ENCODE assay signal across 20 cellular contexts in the genomic region with DNA sequence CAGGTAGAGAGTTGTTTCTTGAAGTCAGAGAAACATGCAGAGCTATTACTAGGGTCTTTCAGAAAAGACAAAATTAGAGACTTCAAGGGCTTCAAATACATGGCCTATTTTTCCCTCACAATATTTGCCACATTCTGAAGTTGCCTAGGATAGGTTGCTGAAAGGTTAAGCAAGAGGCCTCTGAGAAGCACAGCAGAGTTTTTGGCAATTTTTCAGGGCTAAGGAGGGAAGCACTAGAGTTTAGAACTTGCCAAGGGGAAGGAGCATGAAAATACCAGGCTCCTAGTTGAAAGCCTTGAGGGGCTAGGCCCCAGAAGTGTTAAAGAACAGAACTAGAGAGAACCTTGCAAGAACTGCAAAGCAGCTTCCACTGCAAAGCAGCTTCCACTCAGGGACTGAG.
DNase-seq lines count a peak whose midpoint lies in the region; ATAC-seq and TF ChIP-seq lines count a peak whose summit lies in the region.
"Had no signal": no experiment of that assay in that cellular context is flagged by ENCODE, and none has a peak within 500 bp of the region (broad histone marks: within the 10 kb centered on the region; RNA-seq: fewer than 3 reads in every experiment).

No MANE protein-coding gene starts in this region.

- no peak overlapping the region for H3K4me2 ChIP-seq in Karpas-422 (ENCODE audit: low read depth, low read length, poor library complexity, severe bottlenecking)
- H3K4me2 ChIP-seq: GM23338 had no signal

- H3K27me3 ChIP-seq in left ventricle myocardium inferior (ENCODE audit: low read depth) (no peaks in the 10 kb centered on the region), adipocyte (replicated peaks; ENCODE audit: control insufficient read depth, insufficient read depth, low read length) (no peaks in the 10 kb centered on the region), Karpas-422 (ENCODE audit: low read length) (no peaks in the 10 kb centered on the region)

- H3K9me2 ChIP-seq in Karpas-422 (replicated peaks; ENCODE audit: insufficient read depth, low read length): no peaks in the 10 kb centered on the region

- no peaks in the 10 kb centered on the region for H4K20me1 ChIP-seq in Karpas-422 (ENCODE audit: insufficient read depth, low read depth, low read length)

- peak; percentile 31 for ATAC-seq in Right ventricle myocardium inferior
- ATAC-seq in HG02678 (IDR thresholded peaks at IDR 0.05; ENCODE audit: unreplicated experiment): no peak
- ATAC-seq: GM12878, GM23338, K562 had no signal

- H3K9me3 ChIP-seq in left ventricle myocardium inferior (replicated peaks) (peaks cover 16% of the 10 kb centered on the region), adipocyte (ENCODE audit: control insufficient read depth, low read length) (no peaks in the 10 kb centered on the region), mesodermal cell (ENCODE audit: control insufficient read depth, low read length) (no peaks in the 10 kb centered on the region), Karpas-422 (ENCODE audit: low read length) (no peaks in the 10 kb centered on the region)
- H3K9me3 ChIP-seq: Caco-2 had no signal

- H3K9ac ChIP-seq in adipocyte (ENCODE audit: low read length) (no peak overlapping the region), Karpas-422 (ENCODE audit: low read length) (no peak overlapping the region)

- H2AFZ ChIP-seq in Karpas-422 (ENCODE audit: low read length): no peak overlapping the region
- H2AFZ ChIP-seq: GM23338 had no signal

- DNase-seq in Right ventricle myocardium inferior (ENCODE audit: missing footprints) (no peak), left ventricle myocardium inferior (no peak), adipocyte (ENCODE audit: low read depth) (peak; percentile 34), fibroblast of pulmonary artery (ENCODE audit: low read depth) (peak; percentile 65), Karpas-422 (no peak)
- DNase-seq in activated T-cell treated with anti-CD3 and anti-CD28 coated beads, Interleukin-2, amount 50 U/mL, for 1 hour: no peak
- DNase-seq: 8988T, Caco-2, DMS53, NCI-H1092, NCI-H345, NCI-H526 treated with DMSO at 0.1 percent for 48 hours, OCI-M1, RPMI8226 had no signal

- TF ChIP-seq CTCF in left ventricle myocardium inferior (IDR thresholded peaks at IDR 0.05; ENCODE audit: borderline replicate concordance) (no peak), fibroblast of pulmonary artery (IDR thresholded peaks at IDR 0.05; ENCODE audit: low read length, missing control alignments) (no peak)

- H3K27ac ChIP-seq in left ventricle myocardium inferior (replicated peaks) (no peak overlapping the region), mesodermal cell (ENCODE audit: low read depth, low read length, severe bottlenecking) (peak overlapping the region; percentile 6), Karpas-422 (ENCODE audit: low read length) (no peak overlapping the region)
- H3K27ac ChIP-seq: HL-60 had no signal

- peaks cover 47% of the 10 kb centered on the region for H3K79me2 ChIP-seq in Karpas-422 (ENCODE audit: low read length)

- no peaks in the 10 kb centered on the region for H3K36me3 ChIP-seq in left ventricle myocardium inferior
- H3K36me3 ChIP-seq in adipocyte (ENCODE audit: control insufficient read depth, insufficient read depth, low read length, severe bottlenecking): no peaks in the 10 kb centered on the region
- H3K36me3 ChIP-seq in mesodermal cell (ENCODE audit: control insufficient read depth, insufficient read depth, low read length): peaks cover 13% of the 10 kb centered on the region
- H3K36me3 ChIP-seq in Karpas-422 (ENCODE audit: insufficient read depth, low read length): no peaks in the 10 kb centered on the region

- intact Hi-C loops in Right ventricle myocardium inferior (cut with DNase I): no loop called here
- intact Hi-C loops in left ventricle myocardium inferior (cut with micrococcal nuclease): no loop called here

- H3K4me3 ChIP-seq in left ventricle myocardium inferior (no peak overlapping the region), adipocyte (ENCODE audit: low read length) (no peak overlapping the region), fibroblast of pulmonary artery (replicated peaks; ENCODE audit: low read depth, low read length) (no peak overlapping the region), mesodermal cell (ENCODE audit: extremely low read depth, insufficient read depth, low read length, poor library complexity, severe bottlenecking) (no peak overlapping the region), Karpas-422 (ENCODE audit: low read length) (no peak overlapping the region)
- H3K4me3 ChIP-seq: GM12878, GM23338, K562 had no signal

- H3K4me1 ChIP-seq in left ventricle myocardium inferior (peaks cover 29% of the 10 kb centered on the region), adipocyte (ENCODE audit: control insufficient read depth, insufficient read depth, low read length) (peaks cover 8% of the 10 kb centered on the region), mesodermal cell (ENCODE audit: control insufficient read depth, insufficient read depth, low read length, poor library complexity, severe bottlenecking) (peaks cover 6% of the 10 kb centered on the region), Karpas-422 (ENCODE audit: low read length) (no peaks in the 10 kb centered on the region)
- H3K4me1 ChIP-seq: Caco-2 had no signal

Comparison
In these comparisons a context has a peak if more than half of its experiments do, and no peak if none do; other contexts are left out.
1. DNase-seq: peak in adipocyte (single experiment) and fibroblast of pulmonary artery (single experiment); none in Right ventricle myocardium inferior (single experiment), left ventricle myocardium inferior (single experiment), activated T-cell treated with anti-CD3 and anti-CD28 coated beads, Interleukin-2, amount 50 U/mL, for 1 hour (single experiment) and Karpas-422 (single experiment).